ENCODE assay signal across 13 cellular contexts in genomic region chr3:68090571-68090970, GRCh38.
"Had no signal": no experiment of that assay in that cellular context is flagged by ENCODE, and none has a peak within 500 bp of the region (broad histone marks: within the 10 kb centered on the region; RNA-seq: fewer than 3 reads in every experiment).

No MANE protein-coding gene starts in this region.

- H3K4me3 Mint-ChIP-seq: activated naive CD4-positive, alpha-beta T cell treated with anti-CD3 and anti-CD28 coated beads, Interleukin-2, amount 50 U/mL, for 24 hours; neural progenitor cell had no signal

- ATAC-seq: left lung had no signal

- H3K4me1 Mint-ChIP-seq: neural progenitor cell had no signal

- H3K36me3 Mint-ChIP-seq: activated naive CD4-positive, alpha-beta T cell treated with anti-CD3 and anti-CD28 coated beads, Interleukin-2, amount 50 U/mL, for 24 hours; neural progenitor cell had no signal

- H3K27ac Mint-ChIP-seq: activated naive CD4-positive, alpha-beta T cell treated with anti-CD3 and anti-CD28 coated beads, Interleukin-2, amount 50 U/mL, for 24 hours; neural progenitor cell had no signal

- H3K27me3 Mint-ChIP-seq: activated naive CD4-positive, alpha-beta T cell treated with anti-CD3 and anti-CD28 coated beads, Interleukin-2, amount 50 U/mL, for 24 hours had no signal

- DNase-seq: activated CD4-positive, alpha-beta T cell treated with anti-CD3 and anti-CD28 coated beads for 1 hour; activated CD8-positive, alpha-beta memory T cell treated with anti-CD3 and anti-CD28 coated beads for 24 hours; activated effector memory CD4-positive, alpha-beta T cell treated with Interleukin-2 at 50 U/mL for 16 hours; anterior cingulate cortex; esophagus squamous epithelium; foreskin fibroblast; head of caudate nucleus; left lung; pancreas; SW 1271; T1000 had no signal

- H3K9me3 Mint-ChIP-seq: neural progenitor cell had no signal
